In genomic region chr5:39024005-39024404, GRCh38 we compare ENCODE assay signal across 14 cellular contexts. TPM values are rescaled to one million over a fixed set of nuclear protein-coding genes. Genes with fewer than 3 reads are reported as not detected.
A peak's percentile ranks its signal among the peaks of the same experiment; 100 is the strongest.
DNase-seq lines count a peak whose midpoint lies in the region; ATAC-seq and TF ChIP-seq lines count a peak whose summit lies in the region.
"Had no signal": no experiment of that assay in that cellular context is flagged by ENCODE, and none has a peak within 500 bp of the region (broad histone marks: within the 10 kb centered on the region; RNA-seq: fewer than 3 reads in every experiment).

No MANE protein-coding gene starts in this region.

- peaks cover 26% of the 10 kb centered on the region for H3K36me3 Mint-ChIP-seq in activated naive CD8-positive, alpha-beta T cell
- peaks cover 51% of the 10 kb centered on the region for H3K36me3 Mint-ChIP-seq in activated naive CD8-positive, alpha-beta T cell treated with anti-CD3 and anti-CD28 coated beads for 36 hours
- H3K36me3 Mint-ChIP-seq in T-cell: peaks cover 52% of the 10 kb centered on the region

- H3K27ac ChIP-seq in heart right ventricle: peak overlapping the region in 4 of 10 donors; percentile 8 to 49 (median 30)
- H3K27ac ChIP-seq: suprapubic skin had no signal

- intact Hi-C loops in heart right ventricle (cut with DNase I): loop anchor here in 3 of 10 donors (5.0 kb wide), 2 partner anchors 33 to 43 kb away; no protein-coding TSS in a partner anchor

- no peak overlapping the region for H3K27ac Mint-ChIP-seq in activated naive CD8-positive, alpha-beta T cell
- no peak overlapping the region for H3K27ac Mint-ChIP-seq in activated naive CD8-positive, alpha-beta T cell treated with anti-CD3 and anti-CD28 coated beads for 36 hours
- H3K27ac Mint-ChIP-seq in T-cell: no peak overlapping the region

- peaks cover 7% of the 10 kb centered on the region for H3K9me3 Mint-ChIP-seq in activated naive CD8-positive, alpha-beta T cell (ENCODE audit: low read depth)
- H3K9me3 Mint-ChIP-seq in activated naive CD8-positive, alpha-beta T cell treated with anti-CD3 and anti-CD28 coated beads for 36 hours: peaks cover 15% of the 10 kb centered on the region
- H3K9me3 Mint-ChIP-seq in T-cell: peaks cover 0 to 12% (median 7%) of the 10 kb centered on the region in 3 donors

- H3K4me1 ChIP-seq in heart right ventricle: peaks cover 0 to 49% (median 40%) of the 10 kb centered on the region in 9 donors
- H3K4me1 ChIP-seq: suprapubic skin had no signal

- H3K27me3 ChIP-seq in heart right ventricle: no peaks in the 10 kb centered on the region
- H3K27me3 ChIP-seq: suprapubic skin had no signal

- TF ChIP-seq CTCF in heart right ventricle (IDR thresholded peaks at IDR 0.05): peak in 2 of 9 donors; percentile 23 to 25

- no peaks in the 10 kb centered on the region for H3K27me3 Mint-ChIP-seq in activated naive CD8-positive, alpha-beta T cell
- H3K27me3 Mint-ChIP-seq in activated naive CD8-positive, alpha-beta T cell treated with anti-CD3 and anti-CD28 coated beads for 36 hours: no peaks in the 10 kb centered on the region
- H3K27me3 Mint-ChIP-seq in T-cell: no peaks in the 10 kb centered on the region

- CTCF ChIA-PET in T-cell (lab: Charles Lee): no interaction called here

- H3K9me3 ChIP-seq in heart right ventricle: peaks cover 0 to 20% (median 4%) of the 10 kb centered on the region in 11 donors
- H3K9me3 ChIP-seq: suprapubic skin had no signal

- no peak for DNase-seq in activated naive CD8-positive, alpha-beta T cell treated with anti-CD3 and anti-CD28 coated beads for 36 hours
- peak in 4 of 34 experiments; percentile 2 to 12 (median 10) for DNase-seq in T-cell
- DNase-seq in heart right ventricle: peak in 1 of 2 donors; percentile 13
- no peak for DNase-seq in middle frontal gyrus (ENCODE audit: extremely low spot score, low spot score)
- no peak for DNase-seq in HPDE6-E6E7 (ENCODE audit: extremely low spot score)
- no peak for DNase-seq in GM19238 (ENCODE audit: insufficient read length, low spot score)
- no peak for DNase-seq in stimulated activated CD4-positive, alpha-beta T cell treated with anti-CD3 and anti-CD28 coated beads, Interleukin-2, amount 100 ng/mL, for 48 hours
- DNase-seq: activated CD8-positive, alpha-beta memory T cell treated with anti-CD3 and anti-CD28 coated beads for 24 hours; cerebellar nuclear complex; NCI-H1105 treated with DMSO at 0.1 percent for 48 hours; NCI-H774 had no signal

- WGBS in heart right ventricle, 2 donors: 61 to 74% methylated on average over 7 of the region's 7 CpGs

- peaks cover 0 to 48% (median 0%) of the 10 kb centered on the region in 9 donors for H3K36me3 ChIP-seq in heart right ventricle

- no peak overlapping the region for H3K4me3 ChIP-seq in heart right ventricle
- H3K4me3 ChIP-seq: lung, suprapubic skin had no signal

- ATAC-seq in T-cell (replicated peaks in 1 of 4): peak; percentile 46 to 70 (median 58)
- ATAC-seq in heart right ventricle: peak; percentile 52 to 87 (median 81)

- POLR2A ChIA-PET in T-cell (lab: Charles Lee): no interaction called here

- H3K4me3 Mint-ChIP-seq in activated naive CD8-positive, alpha-beta T cell: peak overlapping the region; percentile 20
- no peak overlapping the region for H3K4me3 Mint-ChIP-seq in activated naive CD8-positive, alpha-beta T cell treated with anti-CD3 and anti-CD28 coated beads for 36 hours
- H3K4me3 Mint-ChIP-seq in T-cell: peak overlapping the region in 1 of 3 donors; percentile 10

- peaks cover 65% of the 10 kb centered on the region for H3K4me1 Mint-ChIP-seq in activated naive CD8-positive, alpha-beta T cell (ENCODE audit: low read depth)
- H3K4me1 Mint-ChIP-seq in activated naive CD8-positive, alpha-beta T cell treated with anti-CD3 and anti-CD28 coated beads for 36 hours: peaks cover 43% of the 10 kb centered on the region
- H3K4me1 Mint-ChIP-seq in T-cell: peaks cover 66 to 74% (median 69%) of the 10 kb centered on the region in 3 donors

RNA-seq across cellular contexts. Expression of gene RICTOR, which starts 50.2 kb away (rescaled TPM):
- 10 to 100 TPM; 19.7 to 21.5 TPM for total RNA-seq in activated naive CD8-positive, alpha-beta T cell treated with anti-CD3 and anti-CD28 coated beads for 36 hours
- total RNA-seq in T-cell (10 to 100 TPM; 68.5 to 85.8 (median 74.8) TPM), heart right ventricle (10 to 100 TPM; 23.2 to 88.3 (median 51.7) TPM)
- 10 to 100 TPM in 1 of 2 donors, 1 to 10 TPM in 1; 3.1 to 17.6 TPM for polyA plus RNA-seq in heart right ventricle
